22 cellular contexts compared by ENCODE assay signal in genomic region chr18:51861041-51861440, GRCh38.
"Had no signal": no experiment of that assay in that cellular context is flagged by ENCODE, and none has a peak within 500 bp of the region (broad histone marks: within the 10 kb centered on the region; RNA-seq: fewer than 3 reads in every experiment).

No MANE protein-coding gene starts in this region.

- H3K36me3 ChIP-seq: colonic mucosa, esophagus squamous epithelium, gastrocnemius medialis, heart right ventricle, left lung, lower lobe of right lung had no signal

- DNase-seq: colonic mucosa; cortex of kidney; effector CD8-positive, alpha-beta T cell; effector memory CD8-positive, alpha-beta T cell; endodermal cell; erythroblast; esophagus squamous epithelium; foreskin fibroblast; foreskin melanocyte; gastrocnemius medialis; glutamatergic neuron; head of caudate nucleus; heart right ventricle; hippocampal formation; kidney glomerular epithelial cell; left cardiac atrium; left lung; left ventricle myocardium superior; lower lobe of right lung; mesenchymal stem cell; mucosa of descending colon; naive B cell had no signal

- H3K27me3 ChIP-seq: colonic mucosa, esophagus squamous epithelium, gastrocnemius medialis, heart right ventricle, left lung had no signal

- H3K4me3 ChIP-seq: colonic mucosa, esophagus squamous epithelium, gastrocnemius medialis, heart right ventricle, left lung, lower lobe of right lung, mucosa of descending colon had no signal
